24 cellular contexts compared by ENCODE assay signal in genomic region chr22:24405631-24406321, GRCh38. TPM values are rescaled to one million over a fixed set of nuclear protein-coding genes. Genes with fewer than 3 reads are reported as not detected.
DNase-seq lines count a peak whose midpoint lies in the region; ATAC-seq and TF ChIP-seq lines count a peak whose summit lies in the region.
"Had no signal": no experiment of that assay in that cellular context is flagged by ENCODE, and none has a peak within 500 bp of the region (broad histone marks: within the 10 kb centered on the region; RNA-seq: fewer than 3 reads in every experiment).

No MANE protein-coding gene starts in this region.

- peak overlapping the region; percentile 35 to 100 for H3K27ac Mint-ChIP-seq in natural killer cell treated with Interleukin-12 subunit alpha and Interleukin-12 subunit beta and Interleukin-15 and Interleukin-18, amount 100 ng/mL, for 72 hours
- no peak overlapping the region for H3K27ac Mint-ChIP-seq in natural killer cell
- H3K27ac Mint-ChIP-seq in activated B cell treated with CpG ODN at 0.5 μM for 24 hours = peak overlapping the region; percentile 41
- H3K27ac Mint-ChIP-seq in naive thymus-derived CD8-positive, alpha-beta T cell = peak overlapping the region in 8 of 10 donors; percentile 12 to 89 (median 46)
- H3K27ac Mint-ChIP-seq: activated CD4-positive, alpha-beta T cell treated with anti-CD3 and anti-CD28 coated beads, Interleukin-2, amount 10 ng/mL, durations not matched to agents 24 days and 14 days had no signal

- intact Hi-C loops in natural killer cell (cut with micrococcal nuclease) = no loop called here
- intact Hi-C loops in activated B cell treated with CpG ODN at 0.5 μM for 24 hours (cut with micrococcal nuclease) = no loop called here

- POLR2A ChIA-PET in activated B cell treated with CpG ODN at 0.5 μM for 24 hours (lab: Charles Lee) = no interaction called here
- POLR2A ChIA-PET in naive thymus-derived CD8-positive, alpha-beta T cell (lab: Charles Lee) = no interaction called here

- no peak for ATAC-seq in natural killer cell treated with Interleukin-12 subunit alpha and Interleukin-12 subunit beta and Interleukin-15 and Interleukin-18, amount 100 ng/mL, for 72 hours
- ATAC-seq in natural killer cell (no peak), activated B cell treated with CpG ODN at 0.5 μM for 24 hours (ENCODE audit: low read depth) (no peak)
- ATAC-seq in naive thymus-derived CD8-positive, alpha-beta T cell = no peak
- ATAC-seq: lower lobe of right lung, mucosa of descending colon had no signal

- no peaks in the 10 kb centered on the region for H3K9me3 Mint-ChIP-seq in natural killer cell treated with Interleukin-12 subunit alpha and Interleukin-12 subunit beta and Interleukin-15 and Interleukin-18, amount 100 ng/mL, for 72 hours
- H3K9me3 Mint-ChIP-seq in natural killer cell (no peaks in the 10 kb centered on the region), activated B cell treated with CpG ODN at 0.5 μM for 24 hours (no peaks in the 10 kb centered on the region)
- no peaks in the 10 kb centered on the region for H3K9me3 Mint-ChIP-seq in naive thymus-derived CD8-positive, alpha-beta T cell
- H3K9me3 Mint-ChIP-seq: activated CD4-positive, alpha-beta T cell treated with anti-CD3 and anti-CD28 coated beads, Interleukin-2, amount 10 ng/mL, durations not matched to agents 24 days and 14 days; CD8-positive, alpha-beta memory T cell; T-helper 2 cell treated with Interferon-gamma antibody and Interleukin-4, amounts not matched to agents 5 μg/mL and 100 μg/mL, for 36 hours had no signal

- no peak for TF ChIP-seq CTCF in natural killer cell (IDR thresholded peaks at IDR 0.05)
- TF ChIP-seq CTCF in activated B cell treated with CpG ODN at 0.5 μM for 24 hours (IDR thresholded peaks at IDR 0.05) = no peak

- DNase-seq in natural killer cell treated with Interleukin-12 subunit alpha and Interleukin-12 subunit beta and Interleukin-15 and Interleukin-18, amount 100 ng/mL, for 72 hours (ENCODE audit: low spot score) = no peak
- DNase-seq in natural killer cell = no peak
- DNase-seq in activated B cell treated with CpG ODN at 0.5 μM for 24 hours = no peak
- no peak for DNase-seq in naive thymus-derived CD8-positive, alpha-beta T cell
- DNase-seq in HT-29 (ENCODE audit: low spot score) = no peak
- DNase-seq in stimulated activated CD4-positive, alpha-beta T cell treated with anti-CD3 and anti-CD28 coated beads, Interleukin-4, amount 100 ng/mL, for 4 hours = no peak
- DNase-seq in NCI-H524 (lab: John Stamatoyannopoulos, UW) = no peak
- no peak for DNase-seq in activated gamma-delta T cell treated with Interleukin-2 at 50 U/mL for 16 hours
- DNase-seq: activated naive CD4-positive, alpha-beta T cell treated with anti-CD3 and anti-CD28 coated beads, Interleukin-2, amount 50 U/mL, for 16 hours; AML-193; amniotic stem cell; CD8-positive, alpha-beta memory T cell; hippocampal formation; lower lobe of right lung; mucosa of descending colon; NCI-H146; NCI-H446; NCI-H774; Peyer's patch; SIG-M5; small intestine; stomach had no signal

- peak overlapping the region; percentile 45 for H3K4me3 Mint-ChIP-seq in natural killer cell treated with Interleukin-12 subunit alpha and Interleukin-12 subunit beta and Interleukin-15 and Interleukin-18, amount 100 ng/mL, for 72 hours
- no peak overlapping the region for H3K4me3 Mint-ChIP-seq in natural killer cell
- no peak overlapping the region for H3K4me3 Mint-ChIP-seq in activated B cell treated with CpG ODN at 0.5 μM for 24 hours
- no peak overlapping the region for H3K4me3 Mint-ChIP-seq in naive thymus-derived CD8-positive, alpha-beta T cell
- H3K4me3 Mint-ChIP-seq: activated CD4-positive, alpha-beta T cell treated with anti-CD3 and anti-CD28 coated beads, Interleukin-2, amount 10 ng/mL, durations not matched to agents 24 days and 14 days; CD8-positive, alpha-beta memory T cell; T-helper 2 cell treated with Interferon-gamma antibody and Interleukin-4, amounts not matched to agents 5 μg/mL and 100 μg/mL, for 36 hours had no signal

- H3K4me1 Mint-ChIP-seq in natural killer cell treated with Interleukin-12 subunit alpha and Interleukin-12 subunit beta and Interleukin-15 and Interleukin-18, amount 100 ng/mL, for 72 hours (ENCODE audit: low read depth in 2 of 2) = peaks cover 75 to 78% of the 10 kb centered on the region in 2 donors
- H3K4me1 Mint-ChIP-seq in natural killer cell (peaks cover 49 to 53% of the 10 kb centered on the region in 2 donors), activated B cell treated with CpG ODN at 0.5 μM for 24 hours (peaks cover 58% of the 10 kb centered on the region)
- H3K4me1 Mint-ChIP-seq in naive thymus-derived CD8-positive, alpha-beta T cell = peaks cover 33 to 63% (median 57%) of the 10 kb centered on the region in 4 donors

- CTCF ChIA-PET in activated B cell treated with CpG ODN at 0.5 μM for 24 hours (lab: Charles Lee) = no interaction called here

- H3K36me3 Mint-ChIP-seq in natural killer cell treated with Interleukin-12 subunit alpha and Interleukin-12 subunit beta and Interleukin-15 and Interleukin-18, amount 100 ng/mL, for 72 hours = peaks cover 6% of the 10 kb centered on the region
- H3K36me3 Mint-ChIP-seq in natural killer cell (no peaks in the 10 kb centered on the region), activated B cell treated with CpG ODN at 0.5 μM for 24 hours (ENCODE audit: low read depth) (peaks cover 40% of the 10 kb centered on the region)
- peaks cover 0 to 45% (median 5%) of the 10 kb centered on the region in 3 donors for H3K36me3 Mint-ChIP-seq in naive thymus-derived CD8-positive, alpha-beta T cell

- no peaks in the 10 kb centered on the region for H3K27me3 Mint-ChIP-seq in natural killer cell treated with Interleukin-12 subunit alpha and Interleukin-12 subunit beta and Interleukin-15 and Interleukin-18, amount 100 ng/mL, for 72 hours
- H3K27me3 Mint-ChIP-seq in natural killer cell (ENCODE audit: low read depth in 2 of 2) = no peaks in the 10 kb centered on the region
- no peaks in the 10 kb centered on the region for H3K27me3 Mint-ChIP-seq in activated B cell treated with CpG ODN at 0.5 μM for 24 hours
- H3K27me3 Mint-ChIP-seq in naive thymus-derived CD8-positive, alpha-beta T cell = no peaks in the 10 kb centered on the region
- H3K27me3 Mint-ChIP-seq: activated CD4-positive, alpha-beta T cell treated with anti-CD3 and anti-CD28 coated beads, Interleukin-2, amount 10 ng/mL, durations not matched to agents 24 days and 14 days; CD8-positive, alpha-beta memory T cell had no signal

RNA-seq across cellular contexts. Expression of gene ADORA2A, which starts 21.6 kb away (rescaled TPM):
- total RNA-seq in natural killer cell treated with Interleukin-12 subunit alpha and Interleukin-12 subunit beta and Interleukin-15 and Interleukin-18, amount 100 ng/mL, for 72 hours = 10 to 100 TPM; 29.0 to 81.6 TPM
- 10 to 100 TPM; 11.0 to 15.0 (median 11.7) TPM for total RNA-seq in natural killer cell
- 35.7 and 35.8 TPM in 2 replicates for total RNA-seq in activated B cell treated with CpG ODN at 0.5 μM for 24 hours
- 10 to 100 TPM; 29.2 to 34.6 TPM for total RNA-seq in naive thymus-derived CD8-positive, alpha-beta T cell
- 100 to 1,000 TPM in 1 of 3 donors, 10 to 100 TPM in 2; 58.7 to 105 (median 80.7) TPM for polyA plus RNA-seq in naive thymus-derived CD8-positive, alpha-beta T cell
- total RNA-seq in HT-29 (2014; rRNA removed; shearing (Covaris generic)) = 0.36 and 0.44 TPM in 2 replicates

Comparison
In these comparisons a context has a peak if more than half of its experiments do, and no peak if none do; other contexts are left out.
1. H3K27ac Mint-ChIP-seq: peak in natural killer cell treated with Interleukin-12 subunit alpha and Interleukin-12 subunit beta and Interleukin-15 and Interleukin-18, amount 100 ng/mL, for 72 hours (2 of 2), activated B cell treated with CpG ODN at 0.5 μM for 24 hours (single experiment) and naive thymus-derived CD8-positive, alpha-beta T cell (8 of 10); none in natural killer cell (0 of 2).